8 cellular contexts compared by ENCODE assay signal in the genomic region with DNA sequence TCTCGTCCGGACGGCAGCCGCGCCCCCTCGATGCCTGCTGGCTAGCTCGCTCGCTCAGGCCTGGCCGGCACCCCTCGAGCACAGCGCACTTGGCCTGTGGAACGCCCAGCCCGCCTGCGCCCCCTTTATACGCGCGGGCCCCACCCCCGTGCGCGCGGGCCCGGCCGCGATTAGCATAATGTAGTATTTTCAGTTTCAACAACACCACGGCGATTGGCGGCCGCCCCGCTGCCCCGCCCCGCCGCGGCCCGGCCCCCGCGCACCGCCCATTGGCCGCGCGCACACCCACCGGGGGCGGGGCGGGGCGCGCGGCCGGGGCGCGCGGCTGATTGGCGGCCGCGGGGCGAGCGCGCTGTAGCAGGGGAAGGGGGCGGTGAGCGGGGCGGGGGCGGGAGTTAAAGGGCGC. TPM values are rescaled to one million over a fixed set of nuclear protein-coding genes. Genes with fewer than 3 reads are reported as not detected.
A peak's percentile ranks its signal among the peaks of the same experiment; 100 is the strongest.
DNase-seq lines count a peak whose midpoint lies in the region; ATAC-seq and TF ChIP-seq lines count a peak whose summit lies in the region.

A gene (minus strand): TSS at position 100 of the 406 bp plus-strand sequence. CDS start 319 bp downstream, outside the sequence.

- DNase-seq in CD1c-positive myeloid dendritic cell (ENCODE audit: extremely low spot score) = peak; percentile 92
- peak; percentile 64 for DNase-seq in HPDE6-E6E7 (ENCODE audit: extremely low spot score)
- peak; percentile 47 to 71 for DNase-seq in PC-9
- DNase-seq in fibroblast of mammary gland (ENCODE audit: low read depth) = peak; percentile 44
- peak; percentile 82 for DNase-seq in natural killer cell
- peak; percentile 72 to 88 (median 81) for DNase-seq in stimulated activated naive CD4-positive, alpha-beta T cell (lab: John Stamatoyannopoulos, UW)

- ATAC-seq in GM19468 (IDR thresholded peaks at IDR 0.05; ENCODE audit: extremely low read depth, unreplicated experiment) (peak; percentile 56), natural killer cell (peak; percentile 89 to 96 (median 92))
- peak; percentile 86 for ATAC-seq in activated T-helper 17 cell treated with anti-CD3 and anti-CD28 coated beads, Interleukin-2, amount 50 U/mL, for 72 hours (replicated peaks)

- TF ChIP-seq CTCF in PC-9 (conservative IDR thresholded peaks at IDR 0.05) = no peak
- TF ChIP-seq CTCF in fibroblast of mammary gland (conservative IDR thresholded peaks at IDR 0.05; ENCODE audit: control insufficient read depth, insufficient read depth, low read depth, low read length) = no peak
- no peak for TF ChIP-seq CTCF in natural killer cell (IDR thresholded peaks at IDR 0.05)

- H2AFZ ChIP-seq in PC-9 = peak within 1 kb of the TSS; percentile 64; the same call in 1 of the 2 replicates

- H3K9me3 ChIP-seq in PC-9 (ENCODE audit: insufficient read depth, low read depth) = no peaks in the 10 kb centered on the region

- intact Hi-C loops in PC-9 (cut with micrococcal nuclease; ENCODE audit: unreplicated experiment) = loop anchor here (2.0 to 5.0 kb wide), 3 partner anchors 58 to 522 kb away; no protein-coding TSS in a partner anchor
- intact Hi-C loops in natural killer cell (cut with micrococcal nuclease) = no loop called here

- H3K4me3 ChIP-seq in PC-9 = peak within 1 kb of the TSS; percentile 55; the same call in 1 of the 2 replicates
- H3K4me3 ChIP-seq in fibroblast of mammary gland (ENCODE audit: control insufficient read depth, low read depth, low read length) = peak within 1 kb of the TSS; percentile 34

- H3K27me3 Mint-ChIP-seq in activated T-helper 17 cell treated with anti-CD3 and anti-CD28 coated beads, Interleukin-2, amount 50 U/mL, for 72 hours = peaks cover 6% of the 10 kb centered on the region
- peaks cover 8 to 16% of the 10 kb centered on the region in 2 donors for H3K27me3 Mint-ChIP-seq in natural killer cell (ENCODE audit: low read depth in 2 of 2)

- no peak within 1 kb of the TSS for H3K27ac Mint-ChIP-seq in activated T-helper 17 cell treated with anti-CD3 and anti-CD28 coated beads, Interleukin-2, amount 50 U/mL, for 72 hours
- H3K27ac Mint-ChIP-seq in natural killer cell = peak within 1 kb of the TSS in 1 of 2 donors; percentile 67

- H4K20me1 ChIP-seq in PC-9 (ENCODE audit: insufficient read depth) = no peaks in the 10 kb centered on the region

- POLR2A ChIA-PET in PC-9 (lab: Charles Lee; ENCODE audit: unreplicated experiment) = no interaction called here

- no TSS peak for BruUV-seq in PC-9 (replicated peaks; lab: Mats Ljungman, UMichigan)

- H3K36me3 Mint-ChIP-seq in activated T-helper 17 cell treated with anti-CD3 and anti-CD28 coated beads, Interleukin-2, amount 50 U/mL, for 72 hours (ENCODE audit: low read depth) = peaks cover 7% of the 10 kb centered on the region
- no peaks in the 10 kb centered on the region for H3K36me3 Mint-ChIP-seq in natural killer cell

- no peaks in the 10 kb centered on the region for H3K4me1 ChIP-seq in PC-9 (replicated peaks; ENCODE audit: insufficient read depth)

- H3K9me3 Mint-ChIP-seq in activated T-helper 17 cell treated with anti-CD3 and anti-CD28 coated beads, Interleukin-2, amount 50 U/mL, for 72 hours = no peaks in the 10 kb centered on the region
- H3K9me3 Mint-ChIP-seq in natural killer cell = no peaks in the 10 kb centered on the region

- CTCF ChIA-PET in PC-9 (lab: Charles Lee) = interaction anchor here (0.6 to 1.0 kb wide), 2 partner anchors 183 to 352 kb away, joined by 4 to 5 read pairs; no protein-coding TSS in a partner anchor

- H3K4me2 ChIP-seq in PC-9 = peak within 1 kb of the TSS; percentile 72

- H3K36me3 ChIP-seq in PC-9 (ENCODE audit: low read depth) = no peaks in the 10 kb centered on the region

- H3K4me3 Mint-ChIP-seq in activated T-helper 17 cell treated with anti-CD3 and anti-CD28 coated beads, Interleukin-2, amount 50 U/mL, for 72 hours = peak within 1 kb of the TSS; percentile 81
- H3K4me3 Mint-ChIP-seq in natural killer cell = peak within 1 kb of the TSS; percentile 91

- H3K9me2 ChIP-seq in PC-9 (ENCODE audit: insufficient read depth) = no peaks in the 10 kb centered on the region

- H3F3A ChIP-seq in PC-9 (ENCODE audit: insufficient read depth, low read depth) = no peaks in the 10 kb centered on the region

- H3K27ac ChIP-seq in PC-9 = no peak within 1 kb of the TSS

- no peaks in the 10 kb centered on the region for H3K27me3 ChIP-seq in PC-9 (ENCODE audit: insufficient read depth, low read depth)

- no peaks in the 10 kb centered on the region for H3K4me1 Mint-ChIP-seq in activated T-helper 17 cell treated with anti-CD3 and anti-CD28 coated beads, Interleukin-2, amount 50 U/mL, for 72 hours
- H3K4me1 Mint-ChIP-seq in natural killer cell = peaks cover 16 to 17% of the 10 kb centered on the region in 2 donors

- no peaks in the 10 kb centered on the region for H3K79me2 ChIP-seq in PC-9 (ENCODE audit: low read depth)

RNA-seq across cellular contexts. Expression of the gene that starts here (rescaled TPM):
- total RNA-seq in PC-9 (2021) (5.1 and 7.6 TPM in 2 replicates), natural killer cell (10 to 100 TPM in 1 of 3 donors, 1 to 10 TPM in 2; 2.6 to 27.9 (median 6.3) TPM)
- 10 to 100 TPM in 1 of 2 donors, under 1 TPM in 1; 0.58 to 34.8 TPM for total RNA-seq in activated T-helper 17 cell treated with anti-CD3 and anti-CD28 coated beads, Interleukin-2, amount 50 U/mL, for 72 hours
